Comparison of ENCODE assay signal across 20 cellular contexts in the genomic region with DNA sequence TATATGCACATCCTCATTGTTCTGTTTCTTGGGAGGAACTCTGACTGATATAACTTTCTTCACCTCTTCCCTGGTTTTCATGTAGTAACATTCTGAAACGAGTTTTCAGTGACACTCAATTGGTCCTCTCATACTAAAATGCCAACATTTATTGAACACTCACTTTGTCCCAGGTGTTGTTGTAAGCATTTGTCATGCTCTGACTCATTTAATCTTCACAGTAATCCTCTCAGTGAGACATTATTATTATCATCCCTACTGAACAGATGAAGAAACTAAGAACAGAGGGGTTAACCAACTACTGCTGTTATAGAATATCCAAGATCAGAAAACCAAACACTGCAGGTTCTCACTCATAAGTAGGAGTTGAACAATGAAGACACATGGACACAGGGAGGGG.
DNase-seq lines count a peak whose midpoint lies in the region; ATAC-seq and TF ChIP-seq lines count a peak whose summit lies in the region.
"Had no signal": no experiment of that assay in that cellular context is flagged by ENCODE, and none has a peak within 500 bp of the region (broad histone marks: within the 10 kb centered on the region; RNA-seq: fewer than 3 reads in every experiment).

No MANE protein-coding gene starts in this region.

- H4K20me1 ChIP-seq in GM23248 (ENCODE audit: insufficient read depth) = no peaks in the 10 kb centered on the region

- H3K4me1 ChIP-seq in GM23248 (ENCODE audit: insufficient read depth) = peaks cover 1% of the 10 kb centered on the region; the same call in 1 of the 2 replicates
- no peaks in the 10 kb centered on the region for H3K4me1 ChIP-seq in foreskin keratinocyte
- no peaks in the 10 kb centered on the region for H3K4me1 ChIP-seq in prostate gland (replicated peaks)
- H3K4me1 ChIP-seq: SJSA1 had no signal

- H3K36me3 ChIP-seq in GM23248 (ENCODE audit: low read depth) (no peaks in the 10 kb centered on the region), prostate gland (no peaks in the 10 kb centered on the region)
- H3K36me3 ChIP-seq: SJSA1 had no signal

- H3K4me3 ChIP-seq in GM23248 (no peak overlapping the region), prostate gland (no peak overlapping the region)
- H3K4me3 ChIP-seq: PC-9, SJSA1 had no signal

- WGBS in GM23248 (ENCODE audit: low coverage in 1 of 2, low lambda C conversion rate in 2 of 2, missing lambda C conversion rate in 2 of 2), 2 experiments = 65 to 83% methylated on average over 1 of the region's 1 CpG
- WGBS in prostate gland = 76% methylated on average over 1 of the region's 1 CpG

- H3K27me3 ChIP-seq in GM23248 (replicated peaks; ENCODE audit: insufficient read depth) (no peaks in the 10 kb centered on the region), foreskin keratinocyte (no peaks in the 10 kb centered on the region), prostate gland (replicated peaks; ENCODE audit: insufficient read depth) (no peaks in the 10 kb centered on the region)
- H3K27me3 ChIP-seq: SJSA1 had no signal

- no peaks in the 10 kb centered on the region for H3K36me3 Mint-ChIP-seq in Calu3 (ENCODE audit: insufficient read depth, unreplicated experiment)
- H3K36me3 Mint-ChIP-seq: T-cell had no signal

- H3K9me3 ChIP-seq in GM23248 (ENCODE audit: low read depth) (no peaks in the 10 kb centered on the region), prostate gland (no peaks in the 10 kb centered on the region)
- H3K9me3 ChIP-seq: SJSA1 had no signal

- no peaks in the 10 kb centered on the region for H3K27me3 Mint-ChIP-seq in Calu3 (ENCODE audit: unreplicated experiment)

- no peak overlapping the region for H2AFZ ChIP-seq in GM23248
- H2AFZ ChIP-seq: PC-9 had no signal

- no peak overlapping the region for H3K4me3 Mint-ChIP-seq in Calu3 (ENCODE audit: low read depth, unreplicated experiment)
- H3K4me3 Mint-ChIP-seq: T-cell had no signal

- BruUV-seq in Calu3 (replicated peaks; lab: Mats Ljungman, UMichigan) = no TSS peak

- intact Hi-C loops in Calu3 (cut with micrococcal nuclease; ENCODE audit: unreplicated experiment) = no loop called here
- intact Hi-C loops in prostate gland (cut with DNase I) = no loop called here

- ATAC-seq in foreskin keratinocyte (peak; percentile 83), HG02885 (IDR thresholded peaks at IDR 0.05; ENCODE audit: poor library complexity, unreplicated experiment) (no peak)
- ATAC-seq: HCT116, T-cell had no signal

- H3K9me2 ChIP-seq in GM23248 (ENCODE audit: insufficient read depth) = no peaks in the 10 kb centered on the region

- CTCF ChIA-PET in Calu3 (lab: Charles Lee) = interaction anchor here (0.7 to 1.2 kb wide), 5 partner anchors 12 to 590 kb away, joined by 3 to 5 read pairs (median 4); no protein-coding TSS in a partner anchor

- DNase-seq in Calu3 = no peak
- DNase-seq in GM23248 = peak; percentile 11
- DNase-seq in RKO (ENCODE audit: low spot score) = peak; percentile 22
- DNase-seq in foreskin keratinocyte = peak in 1 of 2 donors; percentile 18
- DNase-seq in prostate gland (ENCODE audit: low spot score) = no peak
- DNase-seq in EL = no peak
- DNase-seq: DMS79 treated with DMSO at 0.1 percent for 48 hours; NCI-H1092 treated with DMSO at 0.1 percent for 48 hours; NCI-H1436; NCI-H187; NCI-H748 treated with DMSO at 0.1 percent for 48 hours; NK-92 treated with Interleukin-12 subunit alpha and Interleukin-12 subunit beta, amount 100 ng/mL, for 24 hours; PC-9; Right ventricle myocardium superior; RPMI8226; T-cell had no signal

- no peaks in the 10 kb centered on the region for H3K9me3 Mint-ChIP-seq in Calu3 (ENCODE audit: low read depth, unreplicated experiment)
- H3K9me3 Mint-ChIP-seq: T-cell had no signal

- no peaks in the 10 kb centered on the region for H3F3A ChIP-seq in GM23248 (ENCODE audit: insufficient read depth)

- H3K4me1 Mint-ChIP-seq in Calu3 (ENCODE audit: low read depth, unreplicated experiment) = peaks cover 21% of the 10 kb centered on the region
- H3K4me1 Mint-ChIP-seq: T-cell had no signal

- H3K79me2 ChIP-seq in GM23248 (ENCODE audit: insufficient read depth) = no peaks in the 10 kb centered on the region

- peak overlapping the region; percentile 6 for H3K27ac Mint-ChIP-seq in Calu3 (ENCODE audit: unreplicated experiment)
- H3K27ac Mint-ChIP-seq: T-cell had no signal

- no peak overlapping the region for H3K4me2 ChIP-seq in GM23248 (ENCODE audit: unreplicated experiment)
- H3K4me2 ChIP-seq: PC-9 had no signal

- TF ChIP-seq POLR2A in prostate gland (IDR thresholded peaks at IDR 0.05) = no peak

- H3K9ac ChIP-seq in GM23248 = no peak overlapping the region

- H3K27ac ChIP-seq in GM23248 = no peak overlapping the region
- H3K27ac ChIP-seq in foreskin keratinocyte = no peak overlapping the region
- no peak overlapping the region for H3K27ac ChIP-seq in prostate gland
- H3K27ac ChIP-seq: HL-60, PC-9, SJSA1 had no signal

- in situ Hi-C loops in GM23248 (cut with MboI) = no loop called here

- no peak for TF ChIP-seq CTCF in Calu3 (IDR thresholded peaks at IDR 0.05; ENCODE audit: unreplicated experiment)
- TF ChIP-seq CTCF in foreskin keratinocyte (conservative IDR thresholded peaks at IDR 0.05) = no peak
- TF ChIP-seq CTCF in prostate gland (IDR thresholded peaks at IDR 0.05) = no peak

Comparison
In these comparisons a context has a peak if more than half of its experiments do, and no peak if none do; other contexts are left out.
1. DNase-seq: peak in GM23248 (single experiment) and RKO (single experiment); none in Calu3 (single experiment), prostate gland (single experiment) and EL (single experiment).